In the genomic region with DNA sequence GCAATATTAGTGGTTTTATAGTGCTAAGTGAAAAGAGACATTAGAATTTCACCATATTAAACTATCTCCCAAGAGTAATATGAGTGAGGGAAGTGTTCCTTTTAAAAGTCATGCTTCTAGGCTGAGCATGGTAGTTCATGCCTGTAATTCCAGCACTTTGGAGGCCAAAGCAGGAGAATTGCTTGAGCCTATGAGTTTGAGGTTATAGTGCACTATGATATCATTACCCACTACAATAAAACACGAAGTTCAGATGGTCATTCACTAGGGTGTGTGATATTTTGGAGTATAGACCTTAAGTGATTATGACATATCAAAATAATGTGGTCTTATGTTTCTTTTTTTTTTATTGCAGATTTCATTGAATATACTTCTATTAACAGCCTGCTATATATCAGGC, we compare ENCODE assay signal across 31 cellular contexts. TPM values are rescaled to one million over a fixed set of nuclear protein-coding genes. Genes with fewer than 3 reads are reported as not detected.
DNase-seq lines count a peak whose midpoint lies in the region; ATAC-seq and TF ChIP-seq lines count a peak whose summit lies in the region.
"Had no signal": no experiment of that assay in that cellular context is flagged by ENCODE, and none has a peak within 500 bp of the region (broad histone marks: within the 10 kb centered on the region; RNA-seq: fewer than 3 reads in every experiment).

No MANE protein-coding gene starts in this region.

- no peaks in the 10 kb centered on the region for H3K27me3 Mint-ChIP-seq in activated naive CD8-positive, alpha-beta T cell
- no peaks in the 10 kb centered on the region for H3K27me3 Mint-ChIP-seq in activated naive CD8-positive, alpha-beta T cell treated with anti-CD3 and anti-CD28 coated beads, Interleukin-2, amount 50 U/mL, for 24 hours
- H3K27me3 Mint-ChIP-seq in activated T-helper 2 cell treated with anti-CD3 and anti-CD28 coated beads, Interferon-gamma antibody, Interleukin-2, Interleukin-4, amounts not matched to agents 10 μg/mL and 5 μg/mL and 100 μg/mL, durations not matched to agents 14 hours and 24 hours and 36 hours (ENCODE audit: low read depth) = no peaks in the 10 kb centered on the region
- H3K27me3 Mint-ChIP-seq in naive thymus-derived CD8-positive, alpha-beta T cell = no peaks in the 10 kb centered on the region
- H3K27me3 Mint-ChIP-seq: activated CD4-positive, alpha-beta T cell treated with anti-CD3 and anti-CD28 coated beads, Interleukin-2, amount 10 ng/mL, durations not matched to agents 7 days and 5 days had no signal

- DNase-seq in activated naive CD8-positive, alpha-beta T cell treated with anti-CD3 and anti-CD28 coated beads, Interleukin-2, amount 50 U/mL, for 24 hours = no peak
- no peak for DNase-seq in activated T-helper 2 cell treated with anti-CD3 and anti-CD28 coated beads, Interferon-gamma antibody, Interleukin-2, Interleukin-4, amounts not matched to agents 10 μg/mL and 5 μg/mL and 100 μg/mL, durations not matched to agents 14 hours and 24 hours and 36 hours (ENCODE audit: low spot score)
- DNase-seq in naive thymus-derived CD8-positive, alpha-beta T cell = no peak
- DNase-seq in left lung = no peak
- DNase-seq in sciatic nerve (ENCODE audit: low spot score) = no peak
- DNase-seq: activated CD4-positive, alpha-beta T cell treated with anti-CD3 and anti-CD28 coated beads, Interleukin-2, amount 10 ng/mL, durations not matched to agents 7 days and 5 days; activated naive CD4-positive, alpha-beta T cell treated with Interleukin-2 at 50 U/mL for 16 hours; Calu3; cortex of kidney; DMS79 treated with DMSO at 0.1 percent for 48 hours; gastrocnemius medialis; hippocampal formation; IMR-90; left cardiac atrium; mesendoderm; NCI-H1048; NCI-H1694; NCI-H524 treated with DMSO at 0.1 percent for 48 hours; NK-92 treated with Interleukin-12 subunit alpha and Interleukin-12 subunit beta, amount 100 ng/mL, for 24 hours; occipital lobe; PC-9; stimulated activated CD4-positive, alpha-beta T cell treated with anti-CD3 and anti-CD28 coated beads, Interleukin-1b, Interleukin-23, amount 100 ng/mL, for 48 hours; T-helper 9 cell; upper lobe of left lung had no signal

- no peaks in the 10 kb centered on the region for H3K9me3 ChIP-seq in left lung
- H3K9me3 ChIP-seq: BLaER1, esophagus muscularis mucosa, gastrocnemius medialis, HAP-1, upper lobe of left lung had no signal

- peaks cover 3 to 46% of the 10 kb centered on the region in 2 donors for H3K4me1 ChIP-seq in left lung

- H3K36me3 Mint-ChIP-seq in activated naive CD8-positive, alpha-beta T cell = peaks cover 9% of the 10 kb centered on the region
- H3K36me3 Mint-ChIP-seq in activated naive CD8-positive, alpha-beta T cell treated with anti-CD3 and anti-CD28 coated beads, Interleukin-2, amount 50 U/mL, for 24 hours (ENCODE audit: low read depth) = peaks cover 51% of the 10 kb centered on the region
- peaks cover 73% of the 10 kb centered on the region for H3K36me3 Mint-ChIP-seq in activated T-helper 2 cell treated with anti-CD3 and anti-CD28 coated beads, Interferon-gamma antibody, Interleukin-2, Interleukin-4, amounts not matched to agents 10 μg/mL and 5 μg/mL and 100 μg/mL, durations not matched to agents 14 hours and 24 hours and 36 hours (ENCODE audit: low read depth)
- peaks cover 5 to 55% (median 12%) of the 10 kb centered on the region in 3 donors for H3K36me3 Mint-ChIP-seq in naive thymus-derived CD8-positive, alpha-beta T cell

- no peak overlapping the region for H3K27ac ChIP-seq in left lung
- H3K27ac ChIP-seq: BLaER1, esophagus muscularis mucosa, gastrocnemius medialis, PC-9, upper lobe of left lung, VCaP had no signal

- H3K4me3 ChIP-seq in left lung = no peak overlapping the region
- H3K4me3 ChIP-seq: BLaER1, esophagus muscularis mucosa, gastrocnemius medialis, HAP-1, PC-9, upper lobe of left lung had no signal

- POLR2A ChIA-PET in naive thymus-derived CD8-positive, alpha-beta T cell (lab: Charles Lee) = interaction anchor here (1.0 kb wide), 1 partner anchor 21 kb away, joined by 3 read pairs; no protein-coding TSS in a partner anchor

- intact Hi-C loops in activated T-helper 2 cell treated with anti-CD3 and anti-CD28 coated beads, Interferon-gamma antibody, Interleukin-2, Interleukin-4, amounts not matched to agents 10 μg/mL and 5 μg/mL and 100 μg/mL, durations not matched to agents 14 hours and 24 hours and 36 hours (cut with micrococcal nuclease) = loop anchor here (2.0 kb wide), 1 partner anchor 16 kb away; no protein-coding TSS in a partner anchor
- intact Hi-C loops in left lung (cut with DNase I) = no loop called here
- intact Hi-C loops in sciatic nerve (cut with DNase I) = no loop called here

- TF ChIP-seq CTCF in left lung (IDR thresholded peaks at IDR 0.05) = no peak

- H3K9me3 Mint-ChIP-seq in activated naive CD8-positive, alpha-beta T cell (ENCODE audit: low read depth) = no peaks in the 10 kb centered on the region
- no peaks in the 10 kb centered on the region for H3K9me3 Mint-ChIP-seq in activated naive CD8-positive, alpha-beta T cell treated with anti-CD3 and anti-CD28 coated beads, Interleukin-2, amount 50 U/mL, for 24 hours
- H3K9me3 Mint-ChIP-seq in activated T-helper 2 cell treated with anti-CD3 and anti-CD28 coated beads, Interferon-gamma antibody, Interleukin-2, Interleukin-4, amounts not matched to agents 10 μg/mL and 5 μg/mL and 100 μg/mL, durations not matched to agents 14 hours and 24 hours and 36 hours = no peaks in the 10 kb centered on the region
- no peaks in the 10 kb centered on the region for H3K9me3 Mint-ChIP-seq in naive thymus-derived CD8-positive, alpha-beta T cell
- H3K9me3 Mint-ChIP-seq: activated CD4-positive, alpha-beta T cell treated with anti-CD3 and anti-CD28 coated beads, Interleukin-2, amount 10 ng/mL, durations not matched to agents 7 days and 5 days had no signal

- peak overlapping the region; percentile 17 for H3K27ac Mint-ChIP-seq in activated naive CD8-positive, alpha-beta T cell
- no peak overlapping the region for H3K27ac Mint-ChIP-seq in activated naive CD8-positive, alpha-beta T cell treated with anti-CD3 and anti-CD28 coated beads, Interleukin-2, amount 50 U/mL, for 24 hours
- peak overlapping the region; percentile 30 for H3K27ac Mint-ChIP-seq in activated T-helper 2 cell treated with anti-CD3 and anti-CD28 coated beads, Interferon-gamma antibody, Interleukin-2, Interleukin-4, amounts not matched to agents 10 μg/mL and 5 μg/mL and 100 μg/mL, durations not matched to agents 14 hours and 24 hours and 36 hours
- H3K27ac Mint-ChIP-seq in naive thymus-derived CD8-positive, alpha-beta T cell = peak overlapping the region in 6 of 10 donors; percentile 3 to 97 (median 36)

- no peaks in the 10 kb centered on the region for H3K27me3 ChIP-seq in left lung
- H3K27me3 ChIP-seq: BLaER1, esophagus muscularis mucosa, gastrocnemius medialis, upper lobe of left lung had no signal

- H3K4me1 Mint-ChIP-seq in activated naive CD8-positive, alpha-beta T cell (ENCODE audit: low read depth) = peaks cover 92% of the 10 kb centered on the region
- H3K4me1 Mint-ChIP-seq in activated naive CD8-positive, alpha-beta T cell treated with anti-CD3 and anti-CD28 coated beads, Interleukin-2, amount 50 U/mL, for 24 hours = peaks cover 93% of the 10 kb centered on the region
- H3K4me1 Mint-ChIP-seq in activated T-helper 2 cell treated with anti-CD3 and anti-CD28 coated beads, Interferon-gamma antibody, Interleukin-2, Interleukin-4, amounts not matched to agents 10 μg/mL and 5 μg/mL and 100 μg/mL, durations not matched to agents 14 hours and 24 hours and 36 hours (ENCODE audit: low read depth) = peaks cover 76% of the 10 kb centered on the region
- H3K4me1 Mint-ChIP-seq in naive thymus-derived CD8-positive, alpha-beta T cell = peaks cover 37 to 95% (median 89%) of the 10 kb centered on the region in 4 donors

- peak overlapping the region; percentile 54 for H3K4me3 Mint-ChIP-seq in activated naive CD8-positive, alpha-beta T cell
- H3K4me3 Mint-ChIP-seq in activated naive CD8-positive, alpha-beta T cell treated with anti-CD3 and anti-CD28 coated beads, Interleukin-2, amount 50 U/mL, for 24 hours = no peak overlapping the region
- H3K4me3 Mint-ChIP-seq in activated T-helper 2 cell treated with anti-CD3 and anti-CD28 coated beads, Interferon-gamma antibody, Interleukin-2, Interleukin-4, amounts not matched to agents 10 μg/mL and 5 μg/mL and 100 μg/mL, durations not matched to agents 14 hours and 24 hours and 36 hours (ENCODE audit: low read depth) = no peak overlapping the region
- peak overlapping the region in 7 of 10 donors; percentile 4 to 52 (median 29) for H3K4me3 Mint-ChIP-seq in naive thymus-derived CD8-positive, alpha-beta T cell
- H3K4me3 Mint-ChIP-seq: activated CD4-positive, alpha-beta T cell treated with anti-CD3 and anti-CD28 coated beads, Interleukin-2, amount 10 ng/mL, durations not matched to agents 7 days and 5 days had no signal

- no peak for ATAC-seq in activated naive CD8-positive, alpha-beta T cell treated with anti-CD3 and anti-CD28 coated beads, Interleukin-2, amount 50 U/mL, for 24 hours
- ATAC-seq in naive thymus-derived CD8-positive, alpha-beta T cell = no peak
- no peak for ATAC-seq in GM21390 (IDR thresholded peaks at IDR 0.05; ENCODE audit: unreplicated experiment)
- ATAC-seq in left lung = no peak
- no peak for ATAC-seq in sciatic nerve
- ATAC-seq: gastrocnemius medialis, left cardiac atrium, Right ventricle myocardium inferior had no signal

- H3K36me3 ChIP-seq in left lung = no peaks in the 10 kb centered on the region
- H3K36me3 ChIP-seq: esophagus muscularis mucosa, gastrocnemius medialis, upper lobe of left lung had no signal

RNA-seq across cellular contexts. Expression of gene KIF2A, which starts 6.7 kb away (rescaled TPM):
- 285 and 294 TPM in 2 replicates for total RNA-seq in activated T-helper 2 cell treated with anti-CD3 and anti-CD28 coated beads, Interferon-gamma antibody, Interleukin-2, Interleukin-4, amounts not matched to agents 10 μg/mL and 5 μg/mL and 100 μg/mL, durations not matched to agents 14 hours and 24 hours and 36 hours
- total RNA-seq in naive thymus-derived CD8-positive, alpha-beta T cell = 100 to 1,000 TPM; 178 to 195 TPM
- polyA plus RNA-seq in naive thymus-derived CD8-positive, alpha-beta T cell = 100 to 1,000 TPM; 151 to 180 (median 173) TPM
- total RNA-seq in left lung = 10 to 100 TPM; 26.3 to 28.1 TPM
- total RNA-seq in sciatic nerve = 54.4 TPM

Comparison
In these comparisons a context has a peak if more than half of its experiments do, and no peak if none do; other contexts are left out.
1. H3K4me3 Mint-ChIP-seq: peak in activated naive CD8-positive, alpha-beta T cell (single experiment) and naive thymus-derived CD8-positive, alpha-beta T cell (7 of 10); none in activated naive CD8-positive, alpha-beta T cell treated with anti-CD3 and anti-CD28 coated beads, Interleukin-2, amount 50 U/mL, for 24 hours (single experiment) and activated T-helper 2 cell treated with anti-CD3 and anti-CD28 coated beads, Interferon-gamma antibody, Interleukin-2, Interleukin-4, amounts not matched to agents 10 μg/mL and 5 μg/mL and 100 μg/mL, durations not matched to agents 14 hours and 24 hours and 36 hours (single experiment).